In genomic region chr1:85692730-85693314, GRCh38 we compare ENCODE assay signal across 8 cellular contexts. TPM values are rescaled to one million over a fixed set of nuclear protein-coding genes. Genes with fewer than 3 reads are reported as not detected.
A peak's percentile ranks its signal among the peaks of the same experiment; 100 is the strongest.
DNase-seq lines count a peak whose midpoint lies in the region; ATAC-seq and TF ChIP-seq lines count a peak whose summit lies in the region.

No MANE protein-coding gene starts in this region.

- no peak overlapping the region for H2BK15ac ChIP-seq in mesendoderm (replicated peaks; ENCODE audit: low read depth)

- 18 to 22% methylated on average over 1 of the region's 1 CpG for WGBS in body of pancreas, 2 donors
- no CpG with 5 or more reads among the region's 1 CpG for WGBS in mesendoderm (ENCODE audit: extremely low coverage, insufficient coverage, low lambda C conversion rate)

- H3K9me3 ChIP-seq in HUES6 (ENCODE audit: control insufficient read depth, insufficient read depth, low read depth, low read length) (no peaks in the 10 kb centered on the region), body of pancreas (no peaks in the 10 kb centered on the region), WERI-Rb-1 (ENCODE audit: severe bottlenecking) (no peaks in the 10 kb centered on the region)

- TF ChIP-seq CTCF in body of pancreas (IDR thresholded peaks at IDR 0.05) (peak in 6 of 7 experiments; percentile 22 to 51 (median 48)), WERI-Rb-1 (IDR thresholded peaks at IDR 0.05; ENCODE audit: low read depth, low read length) (no peak)

- no peaks in the 10 kb centered on the region for H3K27me3 ChIP-seq in HUES6 (ENCODE audit: control insufficient read depth, insufficient read depth, low read length)
- H3K27me3 ChIP-seq in body of pancreas: no peaks in the 10 kb centered on the region
- no peaks in the 10 kb centered on the region for H3K27me3 ChIP-seq in mesendoderm (ENCODE audit: insufficient read depth, low read length, poor library complexity)
- H3K27me3 ChIP-seq in WERI-Rb-1 (ENCODE audit: insufficient read depth, low read depth, severe bottlenecking): no peaks in the 10 kb centered on the region

- H3K56ac ChIP-seq in mesendoderm (ENCODE audit: low read length): no peak overlapping the region

- H4K8ac ChIP-seq in mesendoderm (ENCODE audit: low read depth, low read length): no peak overlapping the region

- intact Hi-C loops in body of pancreas (cut with DNase I): no loop called here

- ATAC-seq in body of pancreas (no peak), HG02938 (IDR thresholded peaks at IDR 0.05; ENCODE audit: unreplicated experiment) (no peak), GM18520 (IDR thresholded peaks at IDR 0.05; ENCODE audit: unreplicated experiment) (no peak)

- 0 out of 2 replicates have a peak overlapping the region, but pooled peaks have one; percentile 41 for H3K27ac ChIP-seq in HUES6 (ENCODE audit: low read depth, low read length)
- H3K27ac ChIP-seq in body of pancreas: no peak overlapping the region
- H3K27ac ChIP-seq in mesendoderm (ENCODE audit: low read depth, low read length): no peak overlapping the region
- H3K27ac ChIP-seq in WERI-Rb-1: no peak overlapping the region

- H4K5ac ChIP-seq in mesendoderm (ENCODE audit: low read length): no peak overlapping the region

- H3K9ac ChIP-seq in HUES6 (ENCODE audit: low read length) (no peak overlapping the region), mesendoderm (ENCODE audit: low read length) (no peak overlapping the region)

- H2BK120ac ChIP-seq in mesendoderm (ENCODE audit: low read depth, low read length): no peak overlapping the region

- DNase-seq in COR-L47 (lab: John Stamatoyannopoulos, UW) (peak; percentile 12), body of pancreas (no peak), mesendoderm (peak; percentile 11), globus pallidus (ENCODE audit: low spot score) (no peak), WERI-Rb-1 (no peak)

- H3K4me1 ChIP-seq in HUES6 (ENCODE audit: control insufficient read depth, insufficient read depth, low read length) (no peaks in the 10 kb centered on the region), body of pancreas (peaks cover 2% of the 10 kb centered on the region), mesendoderm (ENCODE audit: control insufficient read depth, low read depth, low read length) (no peaks in the 10 kb centered on the region)

- peaks cover 9% of the 10 kb centered on the region for H3K36me3 ChIP-seq in HUES6 (ENCODE audit: control insufficient read depth, insufficient read depth, low read length)
- H3K36me3 ChIP-seq in body of pancreas (replicated peaks in 1 of 2; ENCODE audit: insufficient read depth in 1 of 2, low read depth in 2 of 2): no peaks in the 10 kb centered on the region
- no peaks in the 10 kb centered on the region for H3K36me3 ChIP-seq in mesendoderm (ENCODE audit: control insufficient read depth, insufficient read depth, low read length)
- H3K36me3 ChIP-seq in WERI-Rb-1: peaks cover 3% of the 10 kb centered on the region

- H3K79me2 ChIP-seq in mesendoderm (ENCODE audit: control insufficient read depth, insufficient read depth, low read length): no peaks in the 10 kb centered on the region

- no peak overlapping the region for H3K4me3 ChIP-seq in HUES6 (ENCODE audit: low read depth, low read length)
- no peak overlapping the region for H3K4me3 ChIP-seq in body of pancreas
- H3K4me3 ChIP-seq in mesendoderm (ENCODE audit: low read length): no peak overlapping the region
- no peak overlapping the region for H3K4me3 ChIP-seq in WERI-Rb-1 (ENCODE audit: low read depth, low read length)

- H2AK5ac ChIP-seq in mesendoderm (ENCODE audit: low read length): no peak overlapping the region

- H3K79me1 ChIP-seq in mesendoderm (ENCODE audit: low read length): peaks cover 5% of the 10 kb centered on the region

- TF ChIP-seq POLR2A in body of pancreas (IDR thresholded peaks at IDR 0.05): no peak

- H3K4me2 ChIP-seq in mesendoderm (ENCODE audit: low read length): no peak overlapping the region

- no peak overlapping the region for H3K4ac ChIP-seq in mesendoderm (ENCODE audit: low read depth, low read length)

- H3K18ac ChIP-seq in mesendoderm (ENCODE audit: low read length): no peak overlapping the region

- H2BK5ac ChIP-seq in mesendoderm (ENCODE audit: low read length): no peak overlapping the region

- H3K23ac ChIP-seq in mesendoderm (ENCODE audit: low read length): no peak overlapping the region

RNA-seq across cellular contexts. Expression of gene ZNHIT6, which starts 15.4 kb away (rescaled TPM):
- 1 to 10 TPM; 4.9 to 6.5 TPM for total RNA-seq in body of pancreas
- polyA plus RNA-seq in mesendoderm (2013, experiment 1 of 2): 15.2 TPM
- polyA plus RNA-seq in mesendoderm (2013, experiment 2 of 2): 15.9 TPM

Comparison
In these comparisons a context has a peak if more than half of its experiments do, and no peak if none do; other contexts are left out.
1. DNase-seq: peak in COR-L47 (single experiment) and mesendoderm (single experiment); none in body of pancreas (0 of 4), globus pallidus (single experiment) and WERI-Rb-1 (single experiment).